Comparison of ENCODE assay signal across 1 cellular context in genomic region chr16:28610595-28611270, GRCh38.
TF ChIP-seq lines count a peak whose summit lies in the region.

No MANE protein-coding gene starts in this region.

TF ChIP-seq in HepG2, 621 proteins besides CTCF, POLR2A, EP300 and RAD21 (continued from another document):
- TF ChIP-seq PRDM4 (CRISPR knock-in tag; IDR thresholded peaks at IDR 0.05; ENCODE audit: borderline replicate concordance): no peak
- TF ChIP-seq ZNF766 (CRISPR knock-in tag; IDR thresholded peaks at IDR 0.05; ENCODE audit: borderline replicate concordance): 0 out of 2 replicates have a peak, but pooled peaks have one; percentile 2
- no peak for TF ChIP-seq ATF6 (CRISPR knock-in tag; conservative IDR thresholded peaks at IDR 0.05)
- TF ChIP-seq ZNF598 (CRISPR knock-in tag; IDR thresholded peaks at IDR 0.05; ENCODE audit: borderline replicate concordance): 0 out of 2 replicates have a peak, but pooled peaks have one; percentile 52
- peak; percentile 70; the same call in 1 of the 2 replicates for TF ChIP-seq ZGPAT (CRISPR knock-in tag; IDR thresholded peaks at IDR 0.05)
- no peak for TF ChIP-seq ZHX2 (IDR thresholded peaks at IDR 0.05; ENCODE audit: low read depth)
- TF ChIP-seq ZHX2 (CRISPR knock-in tag; IDR thresholded peaks at IDR 0.05; ENCODE audit: borderline replicate concordance): no peak
- no peak for TF ChIP-seq GTF3A (CRISPR knock-in tag; conservative IDR thresholded peaks at IDR 0.05)
- TF ChIP-seq ZNF792 (CRISPR knock-in tag; IDR thresholded peaks at IDR 0.05): 0 out of 2 replicates have a peak, but pooled peaks have one; percentile 13
- peak; percentile 45; the same call in 1 of the 2 replicates for TF ChIP-seq RXRA (CRISPR knock-in tag; IDR thresholded peaks at IDR 0.05)
- TF ChIP-seq HNRNPLL (IDR thresholded peaks at IDR 0.05; ENCODE audit: low read depth, low read length, poor library complexity, severe bottlenecking): no peak
- no peak for TF ChIP-seq PHF20 (CRISPR knock-in tag; IDR thresholded peaks at IDR 0.05)
- TF ChIP-seq ZNF710 (CRISPR knock-in tag; IDR thresholded peaks at IDR 0.05; ENCODE audit: borderline replicate concordance): 0 out of 2 replicates have a peak, but pooled peaks have one; percentile 41
- TF ChIP-seq NFE2 (CRISPR knock-in tag; IDR thresholded peaks at IDR 0.05): no peak
- peak; percentile 85; the same call in 1 of the 2 replicates for TF ChIP-seq ZSCAN25 (CRISPR knock-in tag; IDR thresholded peaks at IDR 0.05)
- TF ChIP-seq ZNF614 (CRISPR knock-in tag; IDR thresholded peaks at IDR 0.05; ENCODE audit: borderline replicate concordance): no peak
- no peak for TF ChIP-seq TIGD3 (CRISPR knock-in tag; IDR thresholded peaks at IDR 0.05; ENCODE audit: borderline replicate concordance)
- 0 out of 2 replicates have a peak, but pooled peaks have one; percentile 39 for TF ChIP-seq MXD4 (CRISPR knock-in tag; IDR thresholded peaks at IDR 0.05)
- TF ChIP-seq ZNF83 (CRISPR knock-in tag; IDR thresholded peaks at IDR 0.05; ENCODE audit: borderline replicate concordance): 0 out of 2 replicates have a peak, but pooled peaks have one; percentile 10
- TF ChIP-seq MXD1 (CRISPR knock-in tag; IDR thresholded peaks at IDR 0.05): peak; percentile 72
- 0 out of 2 replicates have a peak, but pooled peaks have one; percentile 49 for TF ChIP-seq ZNF20 (CRISPR knock-in tag; IDR thresholded peaks at IDR 0.05)
- TF ChIP-seq SIN3A (IDR thresholded peaks at IDR 0.05; ENCODE audit: borderline replicate concordance, low read depth, low read length): 0 out of 2 replicates have a peak, but pooled peaks have one; percentile 6
- TF ChIP-seq ZNF616 (CRISPR knock-in tag; IDR thresholded peaks at IDR 0.05; ENCODE audit: low read depth): no peak
- no peak for TF ChIP-seq ZNF160 (CRISPR knock-in tag; IDR thresholded peaks at IDR 0.05)
- peak; percentile 85 for TF ChIP-seq ZNF883 (CRISPR knock-in tag; IDR thresholded peaks at IDR 0.05; ENCODE audit: not compliant biosample characterization)
- 0 out of 2 replicates have a peak, but pooled peaks have one; percentile 73 for TF ChIP-seq ZNF550 (CRISPR knock-in tag; IDR thresholded peaks at IDR 0.05; ENCODE audit: borderline replicate concordance)
- TF ChIP-seq ZNF253 (CRISPR knock-in tag; IDR thresholded peaks at IDR 0.05; ENCODE audit: borderline replicate concordance): 0 out of 2 replicates have a peak, but pooled peaks have one; percentile 41
- TF ChIP-seq ZNF644 (CRISPR knock-in tag; IDR thresholded peaks at IDR 0.05; ENCODE audit: low read depth): no peak
- TF ChIP-seq ZBTB8A (CRISPR knock-in tag; IDR thresholded peaks at IDR 0.05; ENCODE audit: borderline replicate concordance, low read depth): no peak
- TF ChIP-seq CREM (IDR thresholded peaks at IDR 0.05): no peak
- TF ChIP-seq CREM (CRISPR knock-in tag; IDR thresholded peaks at IDR 0.05): no peak
- peak; percentile 6; the same call in 1 of the 2 replicates for TF ChIP-seq ZNF331 (CRISPR knock-in tag; IDR thresholded peaks at IDR 0.05)
- peak; percentile 35; the same call in 1 of the 2 replicates for TF ChIP-seq HIVEP1 (CRISPR knock-in tag; IDR thresholded peaks at IDR 0.05)
- 0 out of 2 replicates have a peak, but pooled peaks have one; percentile 26 for TF ChIP-seq EED (CRISPR knock-in tag; IDR thresholded peaks at IDR 0.05)
- no peak for TF ChIP-seq KLF16 (CRISPR knock-in tag; IDR thresholded peaks at IDR 0.05)
- no peak for TF ChIP-seq KLF13 (CRISPR knock-in tag; IDR thresholded peaks at IDR 0.05)
- TF ChIP-seq MYC (CRISPR knock-in tag; IDR thresholded peaks at IDR 0.05; ENCODE audit: borderline replicate concordance): no peak
- no peak for TF ChIP-seq DNMT1 (CRISPR knock-in tag; IDR thresholded peaks at IDR 0.05)
- no peak for TF ChIP-seq CENPT (CRISPR knock-in tag; IDR thresholded peaks at IDR 0.05; ENCODE audit: low read depth)
- TF ChIP-seq PAXIP1 (CRISPR knock-in tag; conservative IDR thresholded peaks at IDR 0.05): no peak; the same call in none of the 2 replicates
- TF ChIP-seq ZNF746 (CRISPR knock-in tag; IDR thresholded peaks at IDR 0.05): no peak
TF ChIP-seq in HepG2: peak in this region for 72.
